In genomic region chr11:18012906-18013781, GRCh38 we compare ENCODE assay signal across 1 cellular context.
TF ChIP-seq lines count a peak whose summit lies in the region.

SERGEF (minus strand) TSS chr11:18013047; CDS start chr11:18013010, 37 bp downstream.

TF ChIP-seq in HEK293, 187 proteins besides CTCF, POLR2A, EP300 and RAD21 (continued from another document):
- no peak for TF ChIP-seq ZSCAN4 (tag by site-specific recombination; IDR thresholded peaks at IDR 0.05)
- TF ChIP-seq, protein P1, sequence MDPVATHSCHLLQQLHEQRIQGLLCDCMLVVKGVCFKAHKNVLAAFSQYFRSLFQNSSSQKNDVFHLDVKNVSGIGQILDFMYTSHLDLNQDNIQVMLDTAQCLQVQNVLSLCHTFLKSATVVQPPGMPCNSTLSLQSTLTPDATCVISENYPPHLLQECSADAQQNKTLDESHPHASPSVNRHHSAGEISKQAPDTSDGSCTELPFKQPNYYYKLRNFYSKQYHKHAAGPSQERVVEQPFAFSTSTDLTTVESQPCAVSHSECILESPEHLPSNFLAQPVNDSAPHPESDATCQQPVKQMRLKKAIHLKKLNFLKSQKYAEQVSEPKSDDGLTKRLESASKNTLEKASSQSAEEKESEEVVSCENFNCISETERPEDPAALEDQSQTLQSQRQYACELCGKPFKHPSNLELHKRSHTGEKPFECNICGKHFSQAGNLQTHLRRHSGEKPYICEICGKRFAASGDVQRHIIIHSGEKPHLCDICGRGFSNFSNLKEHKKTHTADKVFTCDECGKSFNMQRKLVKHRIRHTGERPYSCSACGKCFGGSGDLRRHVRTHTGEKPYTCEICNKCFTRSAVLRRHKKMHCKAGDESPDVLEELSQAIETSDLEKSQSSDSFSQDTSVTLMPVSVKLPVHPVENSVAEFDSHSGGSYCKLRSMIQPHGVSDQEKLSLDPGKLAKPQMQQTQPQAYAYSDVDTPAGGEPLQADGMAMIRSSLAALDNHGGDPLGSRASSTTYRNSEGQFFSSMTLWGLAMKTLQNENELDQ (tag by site-specific recombination; IDR thresholded peaks at IDR 0.05; ENCODE audit: low read depth) = no peak
- TF ChIP-seq ZNF549 (tag by site-specific recombination; IDR thresholded peaks at IDR 0.05) = no peak
- TF ChIP-seq ZSCAN23 (tag by site-specific recombination; IDR thresholded peaks at IDR 0.05) = no peak
- no peak for TF ChIP-seq PRDM1 (tag by site-specific recombination; IDR thresholded peaks at IDR 0.05)
- TF ChIP-seq ZBTB17 (tag by site-specific recombination; IDR thresholded peaks at IDR 0.05) = peak; percentile 95
- no peak for TF ChIP-seq ZNF677 (tag by site-specific recombination; IDR thresholded peaks at IDR 0.05)
